In the genomic region with DNA sequence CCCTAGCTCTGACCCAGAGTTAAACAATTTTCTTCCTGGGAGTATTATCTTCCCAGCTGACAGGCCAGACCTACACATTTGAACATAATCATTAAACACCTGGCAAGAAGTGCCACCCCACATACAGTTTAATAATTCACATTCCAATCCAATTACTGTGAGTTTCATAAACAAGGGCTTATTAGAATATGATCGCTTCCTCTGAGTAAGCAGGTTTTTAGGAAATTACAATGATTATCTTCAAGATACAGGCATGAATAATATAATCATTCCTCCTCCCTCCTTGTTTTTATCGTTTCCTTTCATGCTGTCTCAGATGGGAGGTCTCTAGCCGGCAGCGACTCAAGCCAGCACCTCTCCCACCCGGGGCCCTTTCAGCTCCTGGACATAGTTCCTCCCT, we compare ENCODE assay signal across 29 cellular contexts. TPM values are rescaled to one million over a fixed set of nuclear protein-coding genes. Genes with fewer than 3 reads are reported as not detected.
A peak's percentile ranks its signal among the peaks of the same experiment; 100 is the strongest.
DNase-seq lines count a peak whose midpoint lies in the region; ATAC-seq, FAIRE-seq and TF ChIP-seq lines count a peak whose summit lies in the region.
"Had no signal": no experiment of that assay in that cellular context is flagged by ENCODE, and none has a peak within 500 bp of the region (broad histone marks: within the 10 kb centered on the region; RNA-seq: fewer than 3 reads in every experiment).

No MANE protein-coding gene starts in this region.

- intact Hi-C loops in PC-9 (cut with micrococcal nuclease; ENCODE audit: unreplicated experiment), result no loop called here

- POLR2A ChIA-PET in PC-9 (lab: Charles Lee; ENCODE audit: unreplicated experiment), result no interaction called here

- H2AFZ ChIP-seq in PC-9 (0 out of 2 replicates have a peak overlapping the region, but pooled peaks have one; percentile 17), keratinocyte (ENCODE audit: control insufficient read depth, low read length) (peak overlapping the region; percentile 89)

- CTCF ChIA-PET in PC-9 (lab: Charles Lee), result no interaction called here

- H3K9me2 ChIP-seq in PC-9 (ENCODE audit: insufficient read depth), result no peaks in the 10 kb centered on the region

- H3K36me3 ChIP-seq in PC-9 (ENCODE audit: low read depth), result no peaks in the 10 kb centered on the region
- H3K36me3 ChIP-seq in keratinocyte (ENCODE audit: control insufficient read depth in 2 of 2, extremely low read depth in 1 of 2, insufficient read depth in 2 of 2, low read length in 2 of 2), result no peaks in the 10 kb centered on the region
- H3K36me3 ChIP-seq: heart left ventricle, left lung had no signal

- TF ChIP-seq CTCF in PC-9 (conservative IDR thresholded peaks at IDR 0.05) (no peak), choroid plexus epithelial cell (conservative IDR thresholded peaks at IDR 0.05; ENCODE audit: low read depth, low read length) (no peak), keratinocyte (optimal IDR thresholded peaks at IDR 0.05 in 1 of 3, IDR thresholded peaks at IDR 0.05 in 1 of 3, conservative IDR thresholded peaks at IDR 0.05 in 1 of 3; ENCODE audit: extremely low read depth in 1 of 3, insufficient read depth in 2 of 3, low read length in 3 of 3) (no peak)

- H3K4me2 ChIP-seq in PC-9 (no peak overlapping the region), keratinocyte (ENCODE audit: control insufficient read depth, extremely low read depth, insufficient read depth, low read depth, low read length) (peak overlapping the region; percentile 59)

- H3K4me3 ChIP-seq in PC-9, result no peak overlapping the region
- H3K4me3 ChIP-seq in choroid plexus epithelial cell (ENCODE audit: low read depth, low read length), result no peak overlapping the region
- H3K4me3 ChIP-seq in keratinocyte (ENCODE audit: control insufficient read depth in 2 of 3, extremely low read depth in 1 of 3, insufficient read depth in 2 of 3, low read depth in 1 of 3, low read length in 3 of 3), result no peak overlapping the region
- H3K4me3 ChIP-seq: GM12878, heart left ventricle, left lung had no signal

- H3K27ac Mint-ChIP-seq in activated naive CD4-positive, alpha-beta T cell treated with anti-CD3 and anti-CD28 coated beads, Interleukin-2, amount 50 U/mL, for 72 hours, result no peak overlapping the region
- H3K27ac Mint-ChIP-seq: activated naive CD8-positive, alpha-beta T cell treated with anti-CD3 and anti-CD28 coated beads, Interleukin-2, amount 10 ng/mL, durations not matched to agents 7 days and 5 days; activated T-helper 2 cell treated with anti-CD3 and anti-CD28 coated beads, Interferon-gamma antibody, Interleukin-2, Interleukin-4, amounts not matched to agents 10 μg/mL and 5 μg/mL and 100 μg/mL, durations not matched to agents 14 hours and 24 hours and 36 hours; mesothelial cell of epicardium; naive thymus-derived CD8-positive, alpha-beta T cell; stimulated activated effector memory CD8-positive, alpha-beta T cell treated with anti-CD3 and anti-CD28 coated beads, Interleukin-12 subunit alpha, Interleukin-12 subunit beta, amount 100 ng/mL, for 72 hours had no signal

- H3K27me3 ChIP-seq in PC-9 (ENCODE audit: insufficient read depth, low read depth) (no peaks in the 10 kb centered on the region), keratinocyte (ENCODE audit: control insufficient read depth, extremely low read depth, insufficient read depth, low read length) (no peaks in the 10 kb centered on the region)
- H3K27me3 ChIP-seq: heart left ventricle, left lung had no signal

- FAIRE-seq in keratinocyte (lab: Jason Lieb, UNC), result peak; percentile 52
- FAIRE-seq: colon, GM12878, small intestine had no signal

- BruUV-seq in PC-9 (replicated peaks; lab: Mats Ljungman, UMichigan), result no TSS peak

- H3K36me3 Mint-ChIP-seq in activated naive CD4-positive, alpha-beta T cell treated with anti-CD3 and anti-CD28 coated beads, Interleukin-2, amount 50 U/mL, for 72 hours, result no peaks in the 10 kb centered on the region
- H3K36me3 Mint-ChIP-seq: activated naive CD8-positive, alpha-beta T cell treated with anti-CD3 and anti-CD28 coated beads, Interleukin-2, amount 10 ng/mL, durations not matched to agents 7 days and 5 days; mesothelial cell of epicardium; stimulated activated effector memory CD8-positive, alpha-beta T cell treated with anti-CD3 and anti-CD28 coated beads, Interleukin-12 subunit alpha, Interleukin-12 subunit beta, amount 100 ng/mL, for 72 hours had no signal

- no peaks in the 10 kb centered on the region for H3K9me3 Mint-ChIP-seq in activated naive CD4-positive, alpha-beta T cell treated with anti-CD3 and anti-CD28 coated beads, Interleukin-2, amount 50 U/mL, for 72 hours
- H3K9me3 Mint-ChIP-seq: activated naive CD8-positive, alpha-beta T cell treated with anti-CD3 and anti-CD28 coated beads, Interleukin-2, amount 10 ng/mL, durations not matched to agents 7 days and 5 days; activated T-helper 2 cell treated with anti-CD3 and anti-CD28 coated beads, Interferon-gamma antibody, Interleukin-2, Interleukin-4, amounts not matched to agents 10 μg/mL and 5 μg/mL and 100 μg/mL, durations not matched to agents 14 hours and 24 hours and 36 hours; stimulated activated effector memory CD8-positive, alpha-beta T cell treated with anti-CD3 and anti-CD28 coated beads, Interleukin-12 subunit alpha, Interleukin-12 subunit beta, amount 100 ng/mL, for 72 hours had no signal

- H3F3A ChIP-seq in PC-9 (ENCODE audit: insufficient read depth, low read depth), result peaks cover 6% of the 10 kb centered on the region; the same call in 1 of the 2 replicates

- H3K79me2 ChIP-seq in PC-9 (ENCODE audit: low read depth) (no peaks in the 10 kb centered on the region), keratinocyte (ENCODE audit: control insufficient read depth, insufficient read depth, low read length) (no peaks in the 10 kb centered on the region)

- peak overlapping the region; percentile 43 for H3K9ac ChIP-seq in keratinocyte (ENCODE audit: control insufficient read depth, extremely low read depth, insufficient read depth, low read length)

- DNase-seq in HCEC 1CT (peak; percentile 34), PC-9 (peak in 1 of 2 experiments; percentile 68), choroid plexus epithelial cell (ENCODE audit: low read depth) (peak; percentile 6), keratinocyte (ENCODE audit: low read depth, low spot score) (peak; percentile 38), Kasumi-1 (lab: John Stamatoyannopoulos, UW) (no peak), iPS-NIHi7 (ENCODE audit: extremely low spot score) (no peak)
- DNase-seq in activated naive CD4-positive, alpha-beta T cell treated with anti-CD3 and anti-CD28 coated beads, Interleukin-2, amount 50 U/mL, for 72 hours (ENCODE audit: low spot score in 2 of 2), result no peak
- DNase-seq: activated CD4-positive, alpha-beta T cell treated with anti-CD3 and anti-CD28 coated beads, Interleukin-2, amount 50 U/mL, for 48 hours; activated naive CD8-positive, alpha-beta T cell treated with anti-CD3 and anti-CD28 coated beads, Interleukin-2, amount 10 ng/mL, durations not matched to agents 7 days and 5 days; C1 segment of cervical spinal cord; Caco-2; DMS79 treated with DMSO at 0.1 percent for 48 hours; heart left ventricle; left lung; naive thymus-derived CD8-positive, alpha-beta T cell; NCI-H1092 treated with DMSO at 0.1 percent for 48 hours; NCI-H2029; NCI-H345; NCI-H774; retina; small intestine had no signal

- H3K9me3 ChIP-seq in PC-9 (ENCODE audit: insufficient read depth, low read depth) (no peaks in the 10 kb centered on the region), keratinocyte (ENCODE audit: control insufficient read depth, low read depth, low read length) (no peaks in the 10 kb centered on the region)
- H3K9me3 ChIP-seq: Caco-2, left lung had no signal

- H3K4me1 ChIP-seq in PC-9 (replicated peaks; ENCODE audit: insufficient read depth) (0 out of 2 replicates have a peak, but pooled peaks cover 8% of the 10 kb centered on the region), keratinocyte (ENCODE audit: control insufficient read depth, extremely low read depth, insufficient read depth, low read length) (peaks cover 12% of the 10 kb centered on the region)
- H3K4me1 ChIP-seq: Caco-2, heart left ventricle, left lung had no signal

- H3K9me1 ChIP-seq in keratinocyte (ENCODE audit: control insufficient read depth, extremely low read depth, insufficient read depth, low read length), result no peaks in the 10 kb centered on the region

- no peak for ATAC-seq in HG02884 (IDR thresholded peaks at IDR 0.05; ENCODE audit: unreplicated experiment)
- no peak for ATAC-seq in activated naive CD4-positive, alpha-beta T cell treated with anti-CD3 and anti-CD28 coated beads, Interleukin-2, amount 50 U/mL, for 72 hours
- ATAC-seq: GM12878; heart left ventricle; left lung; naive thymus-derived CD8-positive, alpha-beta T cell; stimulated activated effector memory CD8-positive, alpha-beta T cell treated with anti-CD3 and anti-CD28 coated beads, Interleukin-12 subunit alpha, Interleukin-12 subunit beta, amount 100 ng/mL, for 72 hours had no signal

- H4K20me1 ChIP-seq in PC-9 (ENCODE audit: insufficient read depth) (no peaks in the 10 kb centered on the region), keratinocyte (ENCODE audit: control insufficient read depth, extremely low read depth, insufficient read depth, low read length) (no peaks in the 10 kb centered on the region)

- H3K27ac ChIP-seq in PC-9, result 0 out of 2 replicates have a peak overlapping the region, but pooled peaks have one; percentile 1
- peak overlapping the region; percentile 61 for H3K27ac ChIP-seq in keratinocyte (ENCODE audit: control insufficient read depth, insufficient read depth, low read length)
- H3K27ac ChIP-seq: heart left ventricle, left lung had no signal

- dilution Hi-C loops in keratinocyte (cut with MboI; ENCODE audit: extremely low pct_ligation_motif_present, low sequenced_read_pairs), result no loop called here

RNA-seq across cellular contexts. Expression of gene KIF4B, which starts 15.8 kb away (rescaled TPM):
- 0.13 TPM in 1 of 2 replicates, not detected in the other for total RNA-seq in PC-9 (2021)
- polyA plus RNA-seq in keratinocyte, result not detected in 3 replicates
- 0.07 TPM for polyA plus RNA-seq in keratinocyte (2011; ENCODE audit: low read depth)
- polyA plus RNA-seq in keratinocyte (2011; cell fraction: cytosol; rRNA removed), result not detected in 2 replicates
- polyA plus RNA-seq in keratinocyte (2011; cell fraction: nucleus; rRNA removed), result 0.03 and 0.04 TPM in 2 replicates
- 0.06 TPM in 1 of 2 replicates, not detected in the other for polyA plus RNA-seq in keratinocyte (2012; ENCODE audit: low replicate concordance)
- not detected in 3 replicates for polyA minus RNA-seq in keratinocyte
- not detected for polyA minus RNA-seq in keratinocyte (2011; cell fraction: cytosol; rRNA and poly(A)+ RNA removed)
- not detected in 2 replicates for polyA minus RNA-seq in keratinocyte (2011; cell fraction: nucleus; rRNA and poly(A)+ RNA removed)
- total RNA-seq in activated naive CD4-positive, alpha-beta T cell treated with anti-CD3 and anti-CD28 coated beads, Interleukin-2, amount 50 U/mL, for 72 hours, result under 1 TPM; 0.11 to 0.14 TPM
- total RNA-seq: activated naive CD8-positive, alpha-beta T cell treated with anti-CD3 and anti-CD28 coated beads, Interleukin-2, amount 10 ng/mL, durations not matched to agents 7 days and 5 days; mesothelial cell of epicardium; naive thymus-derived CD8-positive, alpha-beta T cell; osteoblast had no signal
- polyA plus RNA-seq: heart left ventricle; naive thymus-derived CD8-positive, alpha-beta T cell; small intestine; urinary bladder had no signal

RNA-seq across cellular contexts. Expression of gene MRPL22, which starts 56.9 kb away (rescaled TPM):
- total RNA-seq in PC-9 (2021), result 80.8 and 94.0 TPM in 2 replicates
- polyA plus RNA-seq in keratinocyte, result 48.3 to 76.9 TPM (median 53.6 TPM) in 3 replicates
- polyA plus RNA-seq in keratinocyte (2011; ENCODE audit: low read depth), result 40.3 TPM
- 53.8 and 59.7 TPM in 2 replicates for polyA plus RNA-seq in keratinocyte (2011; cell fraction: cytosol; rRNA removed)
- polyA plus RNA-seq in keratinocyte (2011; cell fraction: nucleus; rRNA removed), result 45.0 and 51.4 TPM in 2 replicates
- polyA plus RNA-seq in keratinocyte (2012; ENCODE audit: low replicate concordance), result 53.2 and 55.5 TPM in 2 replicates
- 12.1 to 40.6 TPM (median 35.2 TPM) in 3 replicates for polyA minus RNA-seq in keratinocyte
- 14.6 TPM for polyA minus RNA-seq in keratinocyte (2011; cell fraction: cytosol; rRNA and poly(A)+ RNA removed)
- 3.2 and 14.5 TPM in 2 replicates for polyA minus RNA-seq in keratinocyte (2011; cell fraction: nucleus; rRNA and poly(A)+ RNA removed)
- total RNA-seq in activated naive CD4-positive, alpha-beta T cell treated with anti-CD3 and anti-CD28 coated beads, Interleukin-2, amount 50 U/mL, for 72 hours, result 100 to 1,000 TPM in 1 of 2 donors, 10 to 100 TPM in 1; 80.1 to 120 TPM

RNA-seq across cellular contexts. Expression of gene GEMIN5, which starts 59.7 kb away (rescaled TPM):
- total RNA-seq in PC-9 (2021), result 17.7 and 18.6 TPM in 2 replicates
- 8.1 to 18.2 TPM (median 12.5 TPM) in 3 replicates for polyA plus RNA-seq in keratinocyte
- 7.0 TPM for polyA plus RNA-seq in keratinocyte (2011; ENCODE audit: low read depth)
- 6.8 and 10.5 TPM in 2 replicates for polyA plus RNA-seq in keratinocyte (2011; cell fraction: cytosol; rRNA removed)
- polyA plus RNA-seq in keratinocyte (2011; cell fraction: nucleus; rRNA removed), result 15.8 and 17.5 TPM in 2 replicates
- polyA plus RNA-seq in keratinocyte (2012; ENCODE audit: low replicate concordance), result 5.8 and 15.2 TPM in 2 replicates
- 17.9 to 29.2 TPM (median 23.1 TPM) in 3 replicates for polyA minus RNA-seq in keratinocyte
- 17.6 TPM for polyA minus RNA-seq in keratinocyte (2011; cell fraction: cytosol; rRNA and poly(A)+ RNA removed)
- 20.0 and 34.4 TPM in 2 replicates for polyA minus RNA-seq in keratinocyte (2011; cell fraction: nucleus; rRNA and poly(A)+ RNA removed)
- total RNA-seq in activated naive CD4-positive, alpha-beta T cell treated with anti-CD3 and anti-CD28 coated beads, Interleukin-2, amount 50 U/mL, for 72 hours, result 10 to 100 TPM; 28.4 to 30.5 TPM

Comparison
In these comparisons a context has a peak if more than half of its experiments do, and no peak if none do; other contexts are left out.
1. DNase-seq: peak in HCEC 1CT (single experiment), choroid plexus epithelial cell (single experiment) and keratinocyte (single experiment); none in Kasumi-1 (0 of 2), activated naive CD4-positive, alpha-beta T cell treated with anti-CD3 and anti-CD28 coated beads, Interleukin-2, amount 50 U/mL, for 72 hours (0 of 2) and iPS-NIHi7 (single experiment).